Comparison of ENCODE assay signal across 10 cellular contexts in the genomic region with DNA sequence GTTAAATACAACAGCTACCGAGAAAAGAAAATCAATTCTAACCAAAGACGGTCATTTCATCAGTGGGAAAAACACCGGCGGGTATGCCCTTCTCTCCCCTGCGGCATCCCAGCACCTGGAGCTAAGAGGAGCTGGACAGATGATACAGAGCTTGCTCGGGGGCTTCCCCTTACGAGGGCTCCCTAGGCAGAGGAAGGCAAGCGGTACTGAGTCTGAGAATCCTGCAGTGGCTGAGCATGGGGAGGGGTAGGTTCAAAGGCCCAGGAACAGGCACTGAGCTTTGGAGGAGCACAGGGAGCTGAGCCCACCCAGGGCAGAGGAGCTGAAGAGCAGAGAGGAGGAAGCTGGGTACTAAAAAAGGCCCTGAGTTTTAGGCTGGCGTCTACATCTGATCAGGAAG. TPM values are rescaled to one million over a fixed set of nuclear protein-coding genes. Genes with fewer than 3 reads are reported as not detected.
A peak's percentile ranks its signal among the peaks of the same experiment; 100 is the strongest.
DNase-seq lines count a peak whose midpoint lies in the region; ATAC-seq and TF ChIP-seq lines count a peak whose summit lies in the region.
"Had no signal": no experiment of that assay in that cellular context is flagged by ENCODE, and none has a peak within 500 bp of the region (broad histone marks: within the 10 kb centered on the region; RNA-seq: fewer than 3 reads in every experiment).

No MANE protein-coding gene starts in this region.

- intact Hi-C loops in CD4-positive, alpha-beta T cell (cut with DNase I, micrococcal nuclease) = loop anchor here (5.0 to 10.0 kb wide), 2 partner anchors 52 to 511 kb away; no protein-coding TSS in a partner anchor
- intact Hi-C loops in naive thymus-derived CD4-positive, alpha-beta T cell (cut with micrococcal nuclease) = loop anchor here (1.0 to 5.0 kb wide), 2 partner anchors 11 to 1342 kb away; a partner anchor contains a TSS
- intact Hi-C loops in posterior cingulate gyrus (cut with DNase I) = loop anchor here (10.0 kb wide), 1 partner anchor 69 kb away; no protein-coding TSS in a partner anchor

- no peaks in the 10 kb centered on the region for H3K36me3 Mint-ChIP-seq in CD4-positive, alpha-beta T cell (ENCODE audit: low read depth)
- peaks cover 10 to 24% of the 10 kb centered on the region in 2 donors for H3K36me3 Mint-ChIP-seq in activated T-cell treated with anti-CD3 and anti-CD28 coated beads, Interleukin-2, amount 50 U/mL, for 72 hours (ENCODE audit: insufficient read depth in 2 of 2)
- H3K36me3 Mint-ChIP-seq in naive thymus-derived CD4-positive, alpha-beta T cell = peaks cover 0 to 26% (median 3%) of the 10 kb centered on the region in 5 donors

- H3K27me3 ChIP-seq in CD4-positive, alpha-beta T cell (ENCODE audit: control insufficient read depth, insufficient read depth, low read length) = no peaks in the 10 kb centered on the region
- no peaks in the 10 kb centered on the region for H3K27me3 ChIP-seq in H7 (ENCODE audit: control insufficient read depth, insufficient read depth, low read length)
- H3K27me3 ChIP-seq in naive thymus-derived CD4-positive, alpha-beta T cell (ENCODE audit: control insufficient read depth in 2 of 2, insufficient read depth in 2 of 2, low read length in 2 of 2) = no peaks in the 10 kb centered on the region
- H3K27me3 ChIP-seq: neutrophil had no signal

- H3K27ac ChIP-seq in CD4-positive, alpha-beta T cell (ENCODE audit: low read depth, low read length) = peak overlapping the region; percentile 58
- peak overlapping the region; percentile 69 for H3K27ac ChIP-seq in naive thymus-derived CD4-positive, alpha-beta T cell (ENCODE audit: low read depth, low read length)
- H3K27ac ChIP-seq: neutrophil had no signal

- peak overlapping the region; percentile 93 for H3K27ac Mint-ChIP-seq in CD4-positive, alpha-beta T cell
- H3K27ac Mint-ChIP-seq in activated T-cell treated with anti-CD3 and anti-CD28 coated beads, Interleukin-2, amount 50 U/mL, for 72 hours = peak overlapping the region; percentile 84
- peak overlapping the region; percentile 84 to 98 (median 96) for H3K27ac Mint-ChIP-seq in naive thymus-derived CD4-positive, alpha-beta T cell

- TF ChIP-seq CTCF in CD4-positive, alpha-beta T cell (IDR thresholded peaks at IDR 0.05) = no peak

- H3K4me3 Mint-ChIP-seq in CD4-positive, alpha-beta T cell = peak overlapping the region; percentile 90
- peak overlapping the region; percentile 81 to 99 for H3K4me3 Mint-ChIP-seq in activated T-cell treated with anti-CD3 and anti-CD28 coated beads, Interleukin-2, amount 50 U/mL, for 72 hours
- peak overlapping the region; percentile 82 to 99 (median 92) for H3K4me3 Mint-ChIP-seq in naive thymus-derived CD4-positive, alpha-beta T cell

- peaks cover 45 to 83% of the 10 kb centered on the region in 2 donors for H3K4me1 ChIP-seq in naive thymus-derived CD4-positive, alpha-beta T cell (ENCODE audit: control insufficient read depth in 2 of 2, insufficient read depth in 2 of 2, low read length in 2 of 2)

- CTCF ChIA-PET in CD4-positive, alpha-beta T cell (lab: Charles Lee) = interaction anchor here (0.5 to 1.6 kb wide), 4 partner anchors 22 to 1413 kb away, joined by 3 read pairs; no protein-coding TSS in a partner anchor
- CTCF ChIA-PET in naive thymus-derived CD4-positive, alpha-beta T cell (lab: Charles Lee) = interaction anchor here (0.6 to 2.2 kb wide), 5 partner anchors 18 to 482 kb away, joined by 3 to 9 read pairs (median 3); no protein-coding TSS in a partner anchor

- no peak overlapping the region for H3K4me3 ChIP-seq in H7 (ENCODE audit: insufficient read depth, low read depth, low read length)
- H3K4me3 ChIP-seq in naive thymus-derived CD4-positive, alpha-beta T cell (ENCODE audit: low read length) = peak overlapping the region; percentile 67

- no peaks in the 10 kb centered on the region for H3K27me3 Mint-ChIP-seq in CD4-positive, alpha-beta T cell
- H3K27me3 Mint-ChIP-seq in activated T-cell treated with anti-CD3 and anti-CD28 coated beads, Interleukin-2, amount 50 U/mL, for 72 hours (ENCODE audit: low read depth) = no peaks in the 10 kb centered on the region
- H3K27me3 Mint-ChIP-seq in naive thymus-derived CD4-positive, alpha-beta T cell = no peaks in the 10 kb centered on the region

- no peak for DNase-seq in CD4-positive, alpha-beta T cell
- DNase-seq in H7 (peak; percentile 54), posterior cingulate gyrus (no peak), DMS 273 (lab: John Stamatoyannopoulos, UW; ENCODE audit: unreplicated experiment) (no peak), epidermal melanocyte (ENCODE audit: insufficient read length, low spot score) (no peak)
- no peak for DNase-seq in activated T-cell treated with anti-CD3 and anti-CD28 coated beads, Interleukin-2, amount 50 U/mL, for 72 hours
- DNase-seq in naive thymus-derived CD4-positive, alpha-beta T cell = no peak
- DNase-seq: NCI-H1694 had no signal

- H3K9me3 Mint-ChIP-seq in CD4-positive, alpha-beta T cell = no peaks in the 10 kb centered on the region
- peaks cover 0 to under 1% of the 10 kb centered on the region in 2 donors for H3K9me3 Mint-ChIP-seq in activated T-cell treated with anti-CD3 and anti-CD28 coated beads, Interleukin-2, amount 50 U/mL, for 72 hours
- H3K9me3 Mint-ChIP-seq in naive thymus-derived CD4-positive, alpha-beta T cell = no peaks in the 10 kb centered on the region

- H3K4me1 Mint-ChIP-seq in CD4-positive, alpha-beta T cell (ENCODE audit: low read depth) = peaks cover 95% of the 10 kb centered on the region
- H3K4me1 Mint-ChIP-seq in activated T-cell treated with anti-CD3 and anti-CD28 coated beads, Interleukin-2, amount 50 U/mL, for 72 hours (ENCODE audit: low read depth) = peaks cover 96% of the 10 kb centered on the region
- peaks cover 72 to 99% (median 91%) of the 10 kb centered on the region in 7 donors for H3K4me1 Mint-ChIP-seq in naive thymus-derived CD4-positive, alpha-beta T cell

- H3K36me3 ChIP-seq in H7 (replicated peaks; ENCODE audit: control insufficient read depth, insufficient read depth, low read length) = no peaks in the 10 kb centered on the region
- H3K36me3 ChIP-seq in naive thymus-derived CD4-positive, alpha-beta T cell (ENCODE audit: control insufficient read depth in 2 of 3, insufficient read depth in 3 of 3, low read length in 3 of 3) = no peaks in the 10 kb centered on the region
- H3K36me3 ChIP-seq: neutrophil had no signal

- no peaks in the 10 kb centered on the region for H3K9me3 ChIP-seq in CD4-positive, alpha-beta T cell (ENCODE audit: control insufficient read depth, low read length)
- no peaks in the 10 kb centered on the region for H3K9me3 ChIP-seq in naive thymus-derived CD4-positive, alpha-beta T cell (ENCODE audit: control insufficient read depth in 2 of 3, low read length in 3 of 3)
- H3K9me3 ChIP-seq: neutrophil had no signal

- ATAC-seq in CD4-positive, alpha-beta T cell (ENCODE audit: poor library complexity) = peak; percentile 16
- ATAC-seq in activated T-cell treated with anti-CD3 and anti-CD28 coated beads, Interleukin-2, amount 50 U/mL, for 72 hours (replicated peaks in 1 of 2) = peak; percentile 48 to 55
- ATAC-seq in naive thymus-derived CD4-positive, alpha-beta T cell = peak; percentile 23
- ATAC-seq in HG03439 (IDR thresholded peaks at IDR 0.05; ENCODE audit: unreplicated experiment) = no peak

- POLR2A ChIA-PET in CD4-positive, alpha-beta T cell (lab: Charles Lee) = interaction anchor here (1.2 to 2.6 kb wide), 5 partner anchors 9 to 88 kb away, joined by 6 to 42 read pairs (median 12); a partner anchor contains a TSS
- POLR2A ChIA-PET in naive thymus-derived CD4-positive, alpha-beta T cell (lab: Charles Lee) = interaction anchor here (0.6 to 2.2 kb wide), 6 partner anchors 8 to 88 kb away, joined by 4 to 12 read pairs (median 4); a partner anchor contains a TSS

RNA-seq across cellular contexts. Expression of a gene that starts 12.7 kb away (rescaled TPM):
- total RNA-seq in CD4-positive, alpha-beta T cell = 10 to 100 TPM; 82.3 to 85.2 TPM
- total RNA-seq in H7 (2014; rRNA removed; shearing (Covaris generic)) = 107 and 131 TPM in 2 replicates
- 100 to 1,000 TPM; 175 to 207 TPM for total RNA-seq in activated T-cell treated with anti-CD3 and anti-CD28 coated beads, Interleukin-2, amount 50 U/mL, for 72 hours
- total RNA-seq in naive thymus-derived CD4-positive, alpha-beta T cell = 100 to 1,000 TPM in 3 of 5 experiments, 10 to 100 TPM in 2; 90.1 to 148 (median 121) TPM
- 10 to 100 TPM; 29.8 to 44.4 TPM for polyA plus RNA-seq in naive thymus-derived CD4-positive, alpha-beta T cell
